In the genomic region with DNA sequence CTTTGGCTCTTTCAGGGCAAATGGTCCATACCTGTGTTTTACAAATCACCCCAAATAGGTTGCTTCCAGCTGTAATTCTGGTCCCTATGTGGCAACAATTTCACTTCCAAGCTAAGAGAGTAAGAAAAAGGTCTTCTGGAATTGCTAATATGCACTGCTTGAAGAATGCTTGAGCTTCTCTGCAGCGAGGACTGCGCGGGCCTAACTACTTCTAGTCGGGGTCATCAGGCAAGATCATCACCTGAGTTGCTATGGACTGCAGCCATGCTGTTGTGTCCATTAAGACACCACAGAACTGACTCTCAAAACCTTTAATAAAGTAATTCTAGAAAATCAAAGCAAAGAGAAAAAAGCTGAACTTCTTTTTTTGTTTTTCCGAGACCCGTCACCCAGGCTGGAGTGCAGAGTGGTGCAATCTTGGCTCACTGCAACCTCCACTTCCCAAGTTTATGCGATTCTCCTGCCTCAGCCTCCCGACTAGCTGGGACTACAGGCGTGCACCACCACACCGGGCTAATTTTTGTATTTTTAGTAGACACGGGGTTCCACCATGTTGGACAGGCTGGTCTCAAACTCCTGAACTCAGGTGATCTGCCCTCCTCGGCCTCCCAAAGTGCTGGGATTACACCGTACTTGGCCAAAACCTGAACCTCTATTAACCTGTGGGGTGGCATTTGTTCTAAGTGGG, we compare ENCODE assay signal across 8 cellular contexts. TPM values are rescaled to one million over a fixed set of nuclear protein-coding genes. Genes with fewer than 3 reads are reported as not detected.
DNase-seq lines count a peak whose midpoint lies in the region; ATAC-seq, FAIRE-seq and TF ChIP-seq lines count a peak whose summit lies in the region.
"Had no signal": no experiment of that assay in that cellular context is flagged by ENCODE, and none has a peak within 500 bp of the region (broad histone marks: within the 10 kb centered on the region; RNA-seq: fewer than 3 reads in every experiment).

No MANE protein-coding gene starts in this region.

- no peaks in the 10 kb centered on the region for H3K36me3 ChIP-seq in iPS-15b (ENCODE audit: control insufficient read depth, insufficient read depth, low read length)

- no peaks in the 10 kb centered on the region for H3K9me3 Mint-ChIP-seq in activated T-helper 17 cell treated with anti-CD3 and anti-CD28 coated beads, Interleukin-2, amount 50 U/mL, for 72 hours
- H3K9me3 Mint-ChIP-seq in stimulated activated memory B cell treated with anti-CD40 and anti-IgM and Interleukin-4, amounts not matched to agents 10 μg/mL and 1 μg/mL and 100 μg/mL, for 72 hours, result no peaks in the 10 kb centered on the region

- no peak for FAIRE-seq in frontal cortex (lab: Jason Lieb, UNC)

- no peaks in the 10 kb centered on the region for H3K27me3 Mint-ChIP-seq in activated T-helper 17 cell treated with anti-CD3 and anti-CD28 coated beads, Interleukin-2, amount 50 U/mL, for 72 hours
- no peaks in the 10 kb centered on the region for H3K27me3 Mint-ChIP-seq in stimulated activated memory B cell treated with anti-CD40 and anti-IgM and Interleukin-4, amounts not matched to agents 10 μg/mL and 1 μg/mL and 100 μg/mL, for 72 hours

- no peaks in the 10 kb centered on the region for H3K9me3 ChIP-seq in iPS-15b (ENCODE audit: control insufficient read depth, insufficient read depth, low read length)

- H3K4me1 ChIP-seq in iPS-15b (ENCODE audit: control insufficient read depth, insufficient read depth, low read length), result peaks cover 13% of the 10 kb centered on the region

- H3K4me3 ChIP-seq in HFF-Myc (replicated peaks; ENCODE audit: low read depth, low read length) (peak overlapping the region; percentile 82), iPS-15b (ENCODE audit: low read depth, low read length) (peak overlapping the region; percentile 89)

- H3K36me3 Mint-ChIP-seq in activated T-helper 17 cell treated with anti-CD3 and anti-CD28 coated beads, Interleukin-2, amount 50 U/mL, for 72 hours (ENCODE audit: low read depth), result peaks cover 74% of the 10 kb centered on the region
- H3K36me3 Mint-ChIP-seq in stimulated activated memory B cell treated with anti-CD40 and anti-IgM and Interleukin-4, amounts not matched to agents 10 μg/mL and 1 μg/mL and 100 μg/mL, for 72 hours, result peaks cover 26% of the 10 kb centered on the region

- DNase-seq in HFF-Myc (ENCODE audit: extremely low read depth, low read depth) (no peak), NCI-H748 (lab: John Stamatoyannopoulos, UW; ENCODE audit: unreplicated experiment) (no peak), frontal cortex (ENCODE audit: low spot score in 2 of 2) (no peak)
- DNase-seq: NCI-H146 had no signal

- no peak for TF ChIP-seq CTCF in HFF-Myc (IDR thresholded peaks at IDR 0.05; ENCODE audit: low read depth, low read length, missing control alignments)

- H3K4me3 Mint-ChIP-seq in activated T-helper 17 cell treated with anti-CD3 and anti-CD28 coated beads, Interleukin-2, amount 50 U/mL, for 72 hours, result peak overlapping the region; percentile 98
- H3K4me3 Mint-ChIP-seq in stimulated activated memory B cell treated with anti-CD40 and anti-IgM and Interleukin-4, amounts not matched to agents 10 μg/mL and 1 μg/mL and 100 μg/mL, for 72 hours, result peak overlapping the region; percentile 92

- no peaks in the 10 kb centered on the region for H3K27me3 ChIP-seq in iPS-15b (ENCODE audit: control insufficient read depth, insufficient read depth, low read length)

- H3K27ac Mint-ChIP-seq in activated T-helper 17 cell treated with anti-CD3 and anti-CD28 coated beads, Interleukin-2, amount 50 U/mL, for 72 hours, result peak overlapping the region; percentile 92
- H3K27ac Mint-ChIP-seq in stimulated activated memory B cell treated with anti-CD40 and anti-IgM and Interleukin-4, amounts not matched to agents 10 μg/mL and 1 μg/mL and 100 μg/mL, for 72 hours, result peak overlapping the region; percentile 98

- H3K9ac ChIP-seq in iPS-15b (ENCODE audit: low read depth, low read length), result no peak overlapping the region

- peaks cover 27% of the 10 kb centered on the region for H3K4me1 Mint-ChIP-seq in activated T-helper 17 cell treated with anti-CD3 and anti-CD28 coated beads, Interleukin-2, amount 50 U/mL, for 72 hours
- H3K4me1 Mint-ChIP-seq in stimulated activated memory B cell treated with anti-CD40 and anti-IgM and Interleukin-4, amounts not matched to agents 10 μg/mL and 1 μg/mL and 100 μg/mL, for 72 hours, result peaks cover 66% of the 10 kb centered on the region

- ATAC-seq in activated T-helper 17 cell treated with anti-CD3 and anti-CD28 coated beads, Interleukin-2, amount 50 U/mL, for 72 hours (replicated peaks), result no peak
- ATAC-seq in stimulated activated memory B cell treated with anti-CD40 and anti-IgM and Interleukin-4, amounts not matched to agents 10 μg/mL and 1 μg/mL and 100 μg/mL, for 72 hours, result no peak
- no peak for ATAC-seq in HG02981 (IDR thresholded peaks at IDR 0.05; ENCODE audit: unreplicated experiment)

RNA-seq across cellular contexts. Expression of gene JOSD1, which starts 2.2 kb away (rescaled TPM):
- 100 to 1,000 TPM in 1 of 2 donors, 10 to 100 TPM in 1; 80.1 to 104 TPM for total RNA-seq in activated T-helper 17 cell treated with anti-CD3 and anti-CD28 coated beads, Interleukin-2, amount 50 U/mL, for 72 hours
- total RNA-seq in frontal cortex, result 54.6 TPM

RNA-seq across cellular contexts. Expression of gene GTPBP1, which starts 7.2 kb away (rescaled TPM):
- 10 to 100 TPM; 70.6 to 92.3 TPM for total RNA-seq in activated T-helper 17 cell treated with anti-CD3 and anti-CD28 coated beads, Interleukin-2, amount 50 U/mL, for 72 hours
- 34.6 TPM for total RNA-seq in frontal cortex

RNA-seq across cellular contexts. Expression of gene TOMM22, which starts 16.8 kb away (rescaled TPM):
- total RNA-seq in activated T-helper 17 cell treated with anti-CD3 and anti-CD28 coated beads, Interleukin-2, amount 50 U/mL, for 72 hours, result 100 to 1,000 TPM in 1 of 2 donors, 10 to 100 TPM in 1; 59.9 to 138 TPM
- 66.4 TPM for total RNA-seq in frontal cortex

RNA-seq across cellular contexts. Expression of gene CBY1, which starts 42.1 kb away (rescaled TPM):
- 10 to 100 TPM; 10.4 to 11.5 TPM for total RNA-seq in activated T-helper 17 cell treated with anti-CD3 and anti-CD28 coated beads, Interleukin-2, amount 50 U/mL, for 72 hours
- 18.3 TPM for total RNA-seq in frontal cortex

RNA-seq across cellular contexts. Expression of gene FAM227A, which starts 42.4 kb away (rescaled TPM):
- total RNA-seq in activated T-helper 17 cell treated with anti-CD3 and anti-CD28 coated beads, Interleukin-2, amount 50 U/mL, for 72 hours, result under 1 TPM; 0.45 to 0.63 TPM
- total RNA-seq in frontal cortex, result 4.9 TPM
